ENCODE assay signal across 10 cellular contexts in genomic region chr2:173571021-173571821, GRCh38.
A peak's percentile ranks its signal among the peaks of the same experiment; 100 is the strongest.
DNase-seq lines count a peak whose midpoint lies in the region; ATAC-seq and TF ChIP-seq lines count a peak whose summit lies in the region.
"Had no signal": no experiment of that assay in that cellular context is flagged by ENCODE, and none has a peak within 500 bp of the region (broad histone marks: within the 10 kb centered on the region; RNA-seq: fewer than 3 reads in every experiment).

No MANE protein-coding gene starts in this region.

- no peak overlapping the region for H3K4me3 Mint-ChIP-seq in naive thymus-derived CD4-positive, alpha-beta T cell
- H3K4me3 Mint-ChIP-seq in activated naive CD8-positive, alpha-beta T cell treated with anti-CD3 and anti-CD28 coated beads for 36 hours = no peak overlapping the region

- 0 out of 2 replicates have a peak overlapping the region, but pooled peaks have one; percentile 10 for H3K27ac ChIP-seq in WERI-Rb-1
- H3K27ac ChIP-seq in naive thymus-derived CD4-positive, alpha-beta T cell (ENCODE audit: low read depth, low read length) = no peak overlapping the region
- H3K27ac ChIP-seq: SJSA1 had no signal

- peaks cover 0 to 7% (median 5%) of the 10 kb centered on the region in 7 donors for H3K4me1 Mint-ChIP-seq in naive thymus-derived CD4-positive, alpha-beta T cell
- peaks cover 2% of the 10 kb centered on the region for H3K4me1 Mint-ChIP-seq in activated naive CD8-positive, alpha-beta T cell treated with anti-CD3 and anti-CD28 coated beads for 36 hours

- ATAC-seq in naive thymus-derived CD4-positive, alpha-beta T cell = no peak
- no peak for ATAC-seq in HG03521 (IDR thresholded peaks at IDR 0.05; ENCODE audit: unreplicated experiment)

- H3K4me3 ChIP-seq in WERI-Rb-1 (ENCODE audit: low read depth, low read length) = no peak overlapping the region
- H3K4me3 ChIP-seq in naive thymus-derived CD4-positive, alpha-beta T cell (ENCODE audit: low read length) = no peak overlapping the region
- H3K4me3 ChIP-seq: SJSA1 had no signal

- no peaks in the 10 kb centered on the region for H3K27me3 ChIP-seq in WERI-Rb-1 (ENCODE audit: insufficient read depth, low read depth, severe bottlenecking)
- no peaks in the 10 kb centered on the region for H3K27me3 ChIP-seq in naive thymus-derived CD4-positive, alpha-beta T cell (ENCODE audit: control insufficient read depth in 2 of 2, insufficient read depth in 2 of 2, low read length in 2 of 2)
- H3K27me3 ChIP-seq: SJSA1 had no signal

- no peaks in the 10 kb centered on the region for H3K36me3 ChIP-seq in WERI-Rb-1
- H3K36me3 ChIP-seq in naive thymus-derived CD4-positive, alpha-beta T cell (ENCODE audit: control insufficient read depth in 2 of 3, insufficient read depth in 3 of 3, low read length in 3 of 3) = no peaks in the 10 kb centered on the region
- H3K36me3 ChIP-seq: SJSA1 had no signal

- DNase-seq in EH (ENCODE audit: low read depth) (peak; percentile 61), NCI-H1436 (lab: John Stamatoyannopoulos, UW) (peak; percentile 56), WERI-Rb-1 (peak; percentile 42), left kidney (ENCODE audit: low read depth, low spot score) (peak; percentile 70), activated gamma-delta T cell (lab: John Stamatoyannopoulos, UW) (no peak)
- DNase-seq in naive thymus-derived CD4-positive, alpha-beta T cell = no peak
- no peak for DNase-seq in activated naive CD8-positive, alpha-beta T cell treated with anti-CD3 and anti-CD28 coated beads for 36 hours
- DNase-seq: naive B cell had no signal

- POLR2A ChIA-PET in naive thymus-derived CD4-positive, alpha-beta T cell (lab: Charles Lee) = no interaction called here

- peaks cover 0 to 5% (median 0%) of the 10 kb centered on the region in 11 donors for H3K9me3 Mint-ChIP-seq in naive thymus-derived CD4-positive, alpha-beta T cell
- H3K9me3 Mint-ChIP-seq in activated naive CD8-positive, alpha-beta T cell treated with anti-CD3 and anti-CD28 coated beads for 36 hours = no peaks in the 10 kb centered on the region

- TF ChIP-seq CTCF in WERI-Rb-1 (IDR thresholded peaks at IDR 0.05; ENCODE audit: low read depth, low read length) = peak; percentile 43

- intact Hi-C loops in naive thymus-derived CD4-positive, alpha-beta T cell (cut with micrococcal nuclease) = loop anchor here (1.0 to 10.0 kb wide), 3 partner anchors 474 to 774 kb away; no protein-coding TSS in a partner anchor

- H3K36me3 Mint-ChIP-seq in naive thymus-derived CD4-positive, alpha-beta T cell = peaks cover 0 to 4% (median 0%) of the 10 kb centered on the region in 5 donors
- H3K36me3 Mint-ChIP-seq in activated naive CD8-positive, alpha-beta T cell treated with anti-CD3 and anti-CD28 coated beads for 36 hours = no peaks in the 10 kb centered on the region

- no peaks in the 10 kb centered on the region for H3K9me3 ChIP-seq in WERI-Rb-1 (ENCODE audit: severe bottlenecking)
- H3K9me3 ChIP-seq in naive thymus-derived CD4-positive, alpha-beta T cell (ENCODE audit: control insufficient read depth in 2 of 3, low read length in 3 of 3) = no peaks in the 10 kb centered on the region
- H3K9me3 ChIP-seq: SJSA1 had no signal

- CTCF ChIA-PET in naive thymus-derived CD4-positive, alpha-beta T cell (lab: Charles Lee) = no interaction called here

- peaks cover 10 to 26% (median 19%) of the 10 kb centered on the region in 5 donors for H3K27me3 Mint-ChIP-seq in naive thymus-derived CD4-positive, alpha-beta T cell
- peaks cover 20% of the 10 kb centered on the region for H3K27me3 Mint-ChIP-seq in activated naive CD8-positive, alpha-beta T cell treated with anti-CD3 and anti-CD28 coated beads for 36 hours

- H3K27ac Mint-ChIP-seq in naive thymus-derived CD4-positive, alpha-beta T cell = peak overlapping the region in 1 of 9 donors; percentile 1
- no peak overlapping the region for H3K27ac Mint-ChIP-seq in activated naive CD8-positive, alpha-beta T cell treated with anti-CD3 and anti-CD28 coated beads for 36 hours

- H3K4me1 ChIP-seq in naive thymus-derived CD4-positive, alpha-beta T cell (ENCODE audit: control insufficient read depth in 2 of 2, insufficient read depth in 2 of 2, low read length in 2 of 2) = no peaks in the 10 kb centered on the region

Comparison
In these comparisons a context has a peak if more than half of its experiments do, and no peak if none do; other contexts are left out.
1. DNase-seq: peak in EH (single experiment), NCI-H1436 (single experiment), WERI-Rb-1 (single experiment) and left kidney (single experiment); none in naive thymus-derived CD4-positive, alpha-beta T cell (0 of 9), activated gamma-delta T cell (single experiment) and activated naive CD8-positive, alpha-beta T cell treated with anti-CD3 and anti-CD28 coated beads for 36 hours (single experiment).